In the genomic region with DNA sequence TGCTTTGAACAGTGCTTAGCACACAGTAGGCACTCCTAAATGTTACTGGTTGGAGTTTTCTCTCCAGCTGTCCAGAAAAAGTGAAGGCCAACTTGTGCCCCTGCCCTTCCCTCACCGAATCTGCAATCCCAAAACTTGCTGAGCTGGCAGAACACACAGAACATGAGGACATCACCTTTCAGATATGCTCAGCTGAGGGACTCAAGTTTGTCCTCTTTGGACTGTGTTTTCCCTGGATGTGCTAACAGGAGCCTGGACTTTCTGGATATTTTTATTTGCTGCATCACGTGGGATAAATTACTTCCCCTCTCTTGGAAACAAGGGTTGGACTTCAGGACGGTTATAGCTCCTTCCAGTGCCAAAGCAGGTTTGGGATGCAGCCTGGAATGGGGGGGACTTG, we compare ENCODE assay signal across 1 cellular context.
TF ChIP-seq lines count a peak whose summit lies in the region.

No MANE protein-coding gene starts in this region.

TF ChIP-seq in K562, 482 proteins besides CTCF, POLR2A, EP300 and RAD21 (continued from another document):
- TF ChIP-seq, protein P1, sequence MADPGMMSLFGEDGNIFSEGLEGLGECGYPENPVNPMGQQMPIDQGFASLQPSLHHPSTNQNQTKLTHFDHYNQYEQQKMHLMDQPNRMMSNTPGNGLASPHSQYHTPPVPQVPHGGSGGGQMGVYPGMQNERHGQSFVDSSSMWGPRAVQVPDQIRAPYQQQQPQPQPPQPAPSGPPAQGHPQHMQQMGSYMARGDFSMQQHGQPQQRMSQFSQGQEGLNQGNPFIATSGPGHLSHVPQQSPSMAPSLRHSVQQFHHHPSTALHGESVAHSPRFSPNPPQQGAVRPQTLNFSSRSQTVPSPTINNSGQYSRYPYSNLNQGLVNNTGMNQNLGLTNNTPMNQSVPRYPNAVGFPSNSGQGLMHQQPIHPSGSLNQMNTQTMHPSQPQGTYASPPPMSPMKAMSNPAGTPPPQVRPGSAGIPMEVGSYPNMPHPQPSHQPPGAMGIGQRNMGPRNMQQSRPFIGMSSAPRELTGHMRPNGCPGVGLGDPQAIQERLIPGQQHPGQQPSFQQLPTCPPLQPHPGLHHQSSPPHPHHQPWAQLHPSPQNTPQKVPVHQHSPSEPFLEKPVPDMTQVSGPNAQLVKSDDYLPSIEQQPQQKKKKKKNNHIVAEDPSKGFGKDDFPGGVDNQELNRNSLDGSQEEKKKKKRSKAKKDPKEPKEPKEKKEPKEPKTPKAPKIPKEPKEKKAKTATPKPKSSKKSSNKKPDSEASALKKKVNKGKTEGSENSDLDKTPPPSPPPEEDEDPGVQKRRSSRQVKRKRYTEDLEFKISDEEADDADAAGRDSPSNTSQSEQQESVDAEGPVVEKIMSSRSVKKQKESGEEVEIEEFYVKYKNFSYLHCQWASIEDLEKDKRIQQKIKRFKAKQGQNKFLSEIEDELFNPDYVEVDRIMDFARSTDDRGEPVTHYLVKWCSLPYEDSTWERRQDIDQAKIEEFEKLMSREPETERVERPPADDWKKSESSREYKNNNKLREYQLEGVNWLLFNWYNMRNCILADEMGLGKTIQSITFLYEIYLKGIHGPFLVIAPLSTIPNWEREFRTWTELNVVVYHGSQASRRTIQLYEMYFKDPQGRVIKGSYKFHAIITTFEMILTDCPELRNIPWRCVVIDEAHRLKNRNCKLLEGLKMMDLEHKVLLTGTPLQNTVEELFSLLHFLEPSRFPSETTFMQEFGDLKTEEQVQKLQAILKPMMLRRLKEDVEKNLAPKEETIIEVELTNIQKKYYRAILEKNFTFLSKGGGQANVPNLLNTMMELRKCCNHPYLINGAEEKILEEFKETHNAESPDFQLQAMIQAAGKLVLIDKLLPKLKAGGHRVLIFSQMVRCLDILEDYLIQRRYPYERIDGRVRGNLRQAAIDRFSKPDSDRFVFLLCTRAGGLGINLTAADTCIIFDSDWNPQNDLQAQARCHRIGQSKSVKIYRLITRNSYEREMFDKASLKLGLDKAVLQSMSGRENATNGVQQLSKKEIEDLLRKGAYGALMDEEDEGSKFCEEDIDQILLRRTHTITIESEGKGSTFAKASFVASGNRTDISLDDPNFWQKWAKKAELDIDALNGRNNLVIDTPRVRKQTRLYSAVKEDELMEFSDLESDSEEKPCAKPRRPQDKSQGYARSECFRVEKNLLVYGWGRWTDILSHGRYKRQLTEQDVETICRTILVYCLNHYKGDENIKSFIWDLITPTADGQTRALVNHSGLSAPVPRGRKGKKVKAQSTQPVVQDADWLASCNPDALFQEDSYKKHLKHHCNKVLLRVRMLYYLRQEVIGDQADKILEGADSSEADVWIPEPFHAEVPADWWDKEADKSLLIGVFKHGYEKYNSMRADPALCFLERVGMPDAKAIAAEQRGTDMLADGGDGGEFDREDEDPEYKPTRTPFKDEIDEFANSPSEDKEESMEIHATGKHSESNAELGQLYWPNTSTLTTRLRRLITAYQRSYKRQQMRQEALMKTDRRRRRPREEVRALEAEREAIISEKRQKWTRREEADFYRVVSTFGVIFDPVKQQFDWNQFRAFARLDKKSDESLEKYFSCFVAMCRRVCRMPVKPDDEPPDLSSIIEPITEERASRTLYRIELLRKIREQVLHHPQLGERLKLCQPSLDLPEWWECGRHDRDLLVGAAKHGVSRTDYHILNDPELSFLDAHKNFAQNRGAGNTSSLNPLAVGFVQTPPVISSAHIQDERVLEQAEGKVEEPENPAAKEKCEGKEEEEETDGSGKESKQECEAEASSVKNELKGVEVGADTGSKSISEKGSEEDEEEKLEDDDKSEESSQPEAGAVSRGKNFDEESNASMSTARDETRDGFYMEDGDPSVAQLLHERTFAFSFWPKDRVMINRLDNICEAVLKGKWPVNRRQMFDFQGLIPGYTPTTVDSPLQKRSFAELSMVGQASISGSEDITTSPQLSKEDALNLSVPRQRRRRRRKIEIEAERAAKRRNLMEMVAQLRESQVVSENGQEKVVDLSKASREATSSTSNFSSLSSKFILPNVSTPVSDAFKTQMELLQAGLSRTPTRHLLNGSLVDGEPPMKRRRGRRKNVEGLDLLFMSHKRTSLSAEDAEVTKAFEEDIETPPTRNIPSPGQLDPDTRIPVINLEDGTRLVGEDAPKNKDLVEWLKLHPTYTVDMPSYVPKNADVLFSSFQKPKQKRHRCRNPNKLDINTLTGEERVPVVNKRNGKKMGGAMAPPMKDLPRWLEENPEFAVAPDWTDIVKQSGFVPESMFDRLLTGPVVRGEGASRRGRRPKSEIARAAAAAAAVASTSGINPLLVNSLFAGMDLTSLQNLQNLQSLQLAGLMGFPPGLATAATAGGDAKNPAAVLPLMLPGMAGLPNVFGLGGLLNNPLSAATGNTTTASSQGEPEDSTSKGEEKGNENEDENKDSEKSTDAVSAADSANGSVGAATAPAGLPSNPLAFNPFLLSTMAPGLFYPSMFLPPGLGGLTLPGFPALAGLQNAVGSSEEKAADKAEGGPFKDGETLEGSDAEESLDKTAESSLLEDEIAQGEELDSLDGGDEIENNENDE (IDR thresholded peaks at IDR 0.05; ENCODE audit: low read depth, low read length) = no peak
- peak; percentile 92 for TF ChIP-seq ZNF316 (IDR thresholded peaks at IDR 0.05)
- no peak for TF ChIP-seq SREBF2 (CRISPR knock-in tag; IDR thresholded peaks at IDR 0.05)
- TF ChIP-seq MAFF (IDR thresholded peaks at IDR 0.05; ENCODE audit: low read length) = peak; percentile 84
- TF ChIP-seq, protein P2, sequence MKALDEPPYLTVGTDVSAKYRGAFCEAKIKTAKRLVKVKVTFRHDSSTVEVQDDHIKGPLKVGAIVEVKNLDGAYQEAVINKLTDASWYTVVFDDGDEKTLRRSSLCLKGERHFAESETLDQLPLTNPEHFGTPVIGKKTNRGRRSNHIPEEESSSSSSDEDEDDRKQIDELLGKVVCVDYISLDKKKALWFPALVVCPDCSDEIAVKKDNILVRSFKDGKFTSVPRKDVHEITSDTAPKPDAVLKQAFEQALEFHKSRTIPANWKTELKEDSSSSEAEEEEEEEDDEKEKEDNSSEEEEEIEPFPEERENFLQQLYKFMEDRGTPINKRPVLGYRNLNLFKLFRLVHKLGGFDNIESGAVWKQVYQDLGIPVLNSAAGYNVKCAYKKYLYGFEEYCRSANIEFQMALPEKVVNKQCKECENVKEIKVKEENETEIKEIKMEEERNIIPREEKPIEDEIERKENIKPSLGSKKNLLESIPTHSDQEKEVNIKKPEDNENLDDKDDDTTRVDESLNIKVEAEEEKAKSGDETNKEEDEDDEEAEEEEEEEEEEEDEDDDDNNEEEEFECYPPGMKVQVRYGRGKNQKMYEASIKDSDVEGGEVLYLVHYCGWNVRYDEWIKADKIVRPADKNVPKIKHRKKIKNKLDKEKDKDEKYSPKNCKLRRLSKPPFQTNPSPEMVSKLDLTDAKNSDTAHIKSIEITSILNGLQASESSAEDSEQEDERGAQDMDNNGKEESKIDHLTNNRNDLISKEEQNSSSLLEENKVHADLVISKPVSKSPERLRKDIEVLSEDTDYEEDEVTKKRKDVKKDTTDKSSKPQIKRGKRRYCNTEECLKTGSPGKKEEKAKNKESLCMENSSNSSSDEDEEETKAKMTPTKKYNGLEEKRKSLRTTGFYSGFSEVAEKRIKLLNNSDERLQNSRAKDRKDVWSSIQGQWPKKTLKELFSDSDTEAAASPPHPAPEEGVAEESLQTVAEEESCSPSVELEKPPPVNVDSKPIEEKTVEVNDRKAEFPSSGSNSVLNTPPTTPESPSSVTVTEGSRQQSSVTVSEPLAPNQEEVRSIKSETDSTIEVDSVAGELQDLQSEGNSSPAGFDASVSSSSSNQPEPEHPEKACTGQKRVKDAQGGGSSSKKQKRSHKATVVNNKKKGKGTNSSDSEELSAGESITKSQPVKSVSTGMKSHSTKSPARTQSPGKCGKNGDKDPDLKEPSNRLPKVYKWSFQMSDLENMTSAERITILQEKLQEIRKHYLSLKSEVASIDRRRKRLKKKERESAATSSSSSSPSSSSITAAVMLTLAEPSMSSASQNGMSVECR (CRISPR knock-in tag; IDR thresholded peaks at IDR 0.05) = no peak
- TF ChIP-seq PURB (CRISPR knock-in tag; IDR thresholded peaks at IDR 0.05; ENCODE audit: low read depth) = no peak
- TF ChIP-seq, protein P3, sequence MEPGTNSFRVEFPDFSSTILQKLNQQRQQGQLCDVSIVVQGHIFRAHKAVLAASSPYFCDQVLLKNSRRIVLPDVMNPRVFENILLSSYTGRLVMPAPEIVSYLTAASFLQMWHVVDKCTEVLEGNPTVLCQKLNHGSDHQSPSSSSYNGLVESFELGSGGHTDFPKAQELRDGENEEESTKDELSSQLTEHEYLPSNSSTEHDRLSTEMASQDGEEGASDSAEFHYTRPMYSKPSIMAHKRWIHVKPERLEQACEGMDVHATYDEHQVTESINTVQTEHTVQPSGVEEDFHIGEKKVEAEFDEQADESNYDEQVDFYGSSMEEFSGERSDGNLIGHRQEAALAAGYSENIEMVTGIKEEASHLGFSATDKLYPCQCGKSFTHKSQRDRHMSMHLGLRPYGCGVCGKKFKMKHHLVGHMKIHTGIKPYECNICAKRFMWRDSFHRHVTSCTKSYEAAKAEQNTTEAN (CRISPR knock-in tag; IDR thresholded peaks at IDR 0.05) = no peak
- peak; percentile 91 for TF ChIP-seq C11orf30 (IDR thresholded peaks at IDR 0.05; ENCODE audit: low read depth)
- TF ChIP-seq ZFP36 (IDR thresholded peaks at IDR 0.05; ENCODE audit: low read depth, low read length, partially characterized antibody) = no peak
- TF ChIP-seq NCOA6 (IDR thresholded peaks at IDR 0.05) = no peak
- TF ChIP-seq, protein P4, sequence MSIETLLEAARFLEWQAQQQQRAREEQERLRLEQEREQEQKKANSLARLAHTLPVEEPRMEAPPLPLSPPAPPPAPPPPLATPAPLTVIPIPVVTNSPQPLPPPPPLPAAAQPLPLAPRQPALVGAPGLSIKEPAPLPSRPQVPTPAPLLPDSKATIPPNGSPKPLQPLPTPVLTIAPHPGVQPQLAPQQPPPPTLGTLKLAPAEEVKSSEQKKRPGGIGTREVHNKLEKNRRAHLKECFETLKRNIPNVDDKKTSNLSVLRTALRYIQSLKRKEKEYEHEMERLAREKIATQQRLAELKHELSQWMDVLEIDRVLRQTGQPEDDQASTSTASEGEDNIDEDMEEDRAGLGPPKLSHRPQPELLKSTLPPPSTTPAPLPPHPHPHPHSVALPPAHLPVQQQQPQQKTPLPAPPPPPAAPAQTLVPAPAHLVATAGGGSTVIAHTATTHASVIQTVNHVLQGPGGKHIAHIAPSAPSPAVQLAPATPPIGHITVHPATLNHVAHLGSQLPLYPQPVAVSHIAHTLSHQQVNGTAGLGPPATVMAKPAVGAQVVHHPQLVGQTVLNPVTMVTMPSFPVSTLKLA (conservative IDR thresholded peaks at IDR 0.05) = no peak
- no peak for TF ChIP-seq ETS2 (tag; IDR thresholded peaks at IDR 0.05; ENCODE audit: borderline replicate concordance, poor library complexity, severe bottlenecking)
- peak; percentile 85 for TF ChIP-seq MAFG (tag; conservative IDR thresholded peaks at IDR 0.05)
- TF ChIP-seq ETV1 (tag; conservative IDR thresholded peaks at IDR 0.05; ENCODE audit: low read depth) = no peak
- TF ChIP-seq RBM39 (optimal IDR thresholded peaks at IDR 0.05; ENCODE audit: low read depth, low read length) = no peak
- TF ChIP-seq NCOA1 (IDR thresholded peaks at IDR 0.05; ENCODE audit: low read depth) = no peak
TF ChIP-seq in K562: peak in this region for 6.
